35 cellular contexts compared by ENCODE assay signal in the genomic region with DNA sequence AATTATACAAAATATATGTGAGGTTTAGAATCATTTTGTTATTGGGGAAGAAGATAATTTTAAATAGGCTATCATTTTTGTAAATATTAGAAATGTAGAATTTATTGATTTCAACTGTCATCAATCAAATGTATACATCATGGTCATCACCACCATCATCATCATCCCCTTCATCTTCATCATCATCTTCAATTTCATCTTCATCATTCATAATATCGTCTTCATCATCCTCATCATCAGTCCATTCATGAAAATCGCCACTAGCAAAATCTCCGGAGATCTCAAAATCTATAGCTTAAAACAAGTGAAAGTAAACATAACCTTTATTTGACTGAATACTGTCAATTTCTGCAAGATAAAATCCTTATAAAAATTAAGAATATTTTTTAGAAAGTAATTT.
"Had no signal": no experiment of that assay in that cellular context is flagged by ENCODE, and none has a peak within 500 bp of the region (broad histone marks: within the 10 kb centered on the region; RNA-seq: fewer than 3 reads in every experiment).

No MANE protein-coding gene starts in this region.

- H3K27ac ChIP-seq: KMS-11 had no signal

- DNase-seq: Karpas-422, Kasumi-1, MG63, MM.1S, MV-4-11, NCI-H1048, NCI-H1092, NCI-H1092 treated with DMSO at 0.1 percent for 48 hours, NCI-H1105, NCI-H1105 treated with DMSO at 0.1 percent for 48 hours, NCI-H1417, NCI-H1417 treated with DMSO at 0.1 percent for 48 hours, NCI-H1436, NCI-H1436 treated with DMSO at 0.1 percent for 48 hours, NCI-H146, NCI-H1694, NCI-H1694 treated with DMSO at 0.1 percent for 48 hours, NCI-H187, NCI-H187 treated with DMSO at 0.1 percent for 48 hours, NCI-H1930, NCI-H2029, NCI-H2029 treated with DMSO at 0.1 percent for 48 hours, NCI-H2081, NCI-H2081 treated with DMSO at 0.1 percent for 48 hours, NCI-H2107, NCI-H2171, NCI-H2171 treated with DMSO at 0.1 percent for 48 hours, NCI-H2227 treated with DMSO at 0.1 percent for 48 hours, NCI-H226, NCI-H345, NCI-H446, NCI-H446 treated with DMSO at 0.1 percent for 48 hours, NCI-H510A, NCI-H510A treated with DMSO at 0.1 percent for 48 hours had no signal

- H3K27me3 ChIP-seq: MG63 had no signal

- H3K36me3 ChIP-seq: MG63 had no signal

- H3K9me3 ChIP-seq: MG63 had no signal

- H3K4me3 ChIP-seq: MG63 had no signal

- H3K9ac ChIP-seq: KMS-11 had no signal

- H3K4me2 ChIP-seq: KMS-11 had no signal
